In the genomic region with DNA sequence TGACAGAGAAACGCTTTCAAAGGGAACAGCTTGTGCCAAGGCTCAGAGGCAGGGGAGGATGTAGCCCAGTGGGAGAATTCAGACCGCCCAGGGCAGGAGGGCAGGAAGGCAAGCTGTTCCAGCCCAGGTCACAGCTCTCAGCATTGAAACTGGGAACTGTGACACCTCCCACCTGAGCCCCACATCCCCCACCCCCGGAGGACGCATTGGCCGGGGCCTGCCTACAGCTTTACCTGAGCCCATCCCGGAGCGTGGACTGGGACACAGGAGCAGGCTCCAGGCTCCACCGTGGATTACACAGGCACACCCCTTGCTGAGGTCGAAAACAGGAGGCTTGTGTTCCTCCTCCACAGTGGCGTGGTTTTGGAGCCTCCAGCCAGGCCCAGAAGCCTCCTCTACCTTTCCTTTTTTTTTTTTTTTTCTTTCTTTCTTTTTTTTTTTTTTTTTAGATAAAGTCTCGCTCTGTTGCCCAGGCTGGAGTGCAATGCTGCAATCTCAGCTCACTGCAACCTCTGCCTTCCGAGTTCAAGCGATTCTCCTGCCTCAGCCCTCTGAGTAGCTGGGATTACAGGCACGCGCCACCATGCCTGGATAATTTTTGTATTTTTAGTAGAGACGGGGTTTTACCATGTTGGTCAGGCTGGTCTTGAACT, we compare ENCODE assay signal across 11 cellular contexts. TPM values are rescaled to one million over a fixed set of nuclear protein-coding genes. Genes with fewer than 3 reads are reported as not detected.
"Had no signal": no experiment of that assay in that cellular context is flagged by ENCODE, and none has a peak within 500 bp of the region (broad histone marks: within the 10 kb centered on the region; RNA-seq: fewer than 3 reads in every experiment).

No MANE protein-coding gene starts in this region.

RNA-seq across cellular contexts. Expression of gene PGA3, which starts 9.1 kb away (rescaled TPM):
- total RNA-seq: activated CD8-positive, alpha-beta T cell treated with anti-CD3 and anti-CD28 coated beads for 36 hours; activated naive CD8-positive, alpha-beta T cell treated with anti-CD3 and anti-CD28 coated beads for 36 hours; activated T-cell treated with anti-CD3 and anti-CD28 coated beads, Interleukin-2, amount 50 U/mL, for 72 hours; activated T-helper 2 cell treated with anti-CD3 and anti-CD28 coated beads, Interferon-gamma antibody, Interleukin-2, Interleukin-4, amounts not matched to agents 10 μg/mL and 5 μg/mL and 100 μg/mL, durations not matched to agents 14 hours and 24 hours and 36 hours; M059J; Peyer's patch; Right ventricle myocardium superior; SJCRH30; T-helper 2 cell treated with Interferon-gamma antibody and Interleukin-4, amounts not matched to agents 100 ng/mL and 5 ng/mL, for 36 hours had no signal
- polyA plus RNA-seq: IgD-negative memory B cell, SK-N-SH had no signal

RNA-seq across cellular contexts. Expression of gene PGA4, which starts 27.9 kb away (rescaled TPM):
- total RNA-seq: activated CD8-positive, alpha-beta T cell treated with anti-CD3 and anti-CD28 coated beads for 36 hours; activated naive CD8-positive, alpha-beta T cell treated with anti-CD3 and anti-CD28 coated beads for 36 hours; activated T-cell treated with anti-CD3 and anti-CD28 coated beads, Interleukin-2, amount 50 U/mL, for 72 hours; activated T-helper 2 cell treated with anti-CD3 and anti-CD28 coated beads, Interferon-gamma antibody, Interleukin-2, Interleukin-4, amounts not matched to agents 10 μg/mL and 5 μg/mL and 100 μg/mL, durations not matched to agents 14 hours and 24 hours and 36 hours; M059J; Peyer's patch; SJCRH30; T-helper 2 cell treated with Interferon-gamma antibody and Interleukin-4, amounts not matched to agents 100 ng/mL and 5 ng/mL, for 36 hours had no signal
- polyA plus RNA-seq: IgD-negative memory B cell, SK-N-SH had no signal

RNA-seq across cellular contexts. Expression of gene PGA5, which starts 46.7 kb away (rescaled TPM):
- total RNA-seq: activated CD8-positive, alpha-beta T cell treated with anti-CD3 and anti-CD28 coated beads for 36 hours; activated naive CD8-positive, alpha-beta T cell treated with anti-CD3 and anti-CD28 coated beads for 36 hours; activated T-cell treated with anti-CD3 and anti-CD28 coated beads, Interleukin-2, amount 50 U/mL, for 72 hours; activated T-helper 2 cell treated with anti-CD3 and anti-CD28 coated beads, Interferon-gamma antibody, Interleukin-2, Interleukin-4, amounts not matched to agents 10 μg/mL and 5 μg/mL and 100 μg/mL, durations not matched to agents 14 hours and 24 hours and 36 hours; M059J; Peyer's patch; Right ventricle myocardium superior; SJCRH30; T-helper 2 cell treated with Interferon-gamma antibody and Interleukin-4, amounts not matched to agents 100 ng/mL and 5 ng/mL, for 36 hours had no signal
- polyA plus RNA-seq: IgD-negative memory B cell, SK-N-SH had no signal
